Comparison of ENCODE assay signal across 8 cellular contexts in genomic region chr1:161727343-161727924, GRCh38. TPM values are rescaled to one million over a fixed set of nuclear protein-coding genes. Genes with fewer than 3 reads are reported as not detected.
DNase-seq lines count a peak whose midpoint lies in the region; ATAC-seq and TF ChIP-seq lines count a peak whose summit lies in the region.

No MANE protein-coding gene starts in this region.

- TF ChIP-seq CTCF in GM13977 (IDR thresholded peaks at IDR 0.05; ENCODE audit: extremely low read depth, insufficient read depth, missing control alignments): no peak
- no peak for TF ChIP-seq CTCF in MCF 10A (IDR thresholded peaks at IDR 0.05; ENCODE audit: unreplicated experiment)
- TF ChIP-seq CTCF in left lung (IDR thresholded peaks at IDR 0.05): no peak

- peak overlapping the region in 4 of 5 donors; percentile 37 to 71 (median 71) for H3K9ac ChIP-seq in subcutaneous abdominal adipose tissue (ENCODE audit: low read length in 5 of 5)

- H3K9me3 ChIP-seq in left lung (no peaks in the 10 kb centered on the region), subcutaneous abdominal adipose tissue (ENCODE audit: control insufficient read depth in 5 of 5, low read length in 5 of 5) (no peaks in the 10 kb centered on the region)

- no peaks in the 10 kb centered on the region for H3K9me3 Mint-ChIP-seq in MCF 10A (ENCODE audit: unreplicated experiment)

- H3K4me3 ChIP-seq in left lung (peak overlapping the region; percentile 68 to 75), subcutaneous abdominal adipose tissue (ENCODE audit: low read depth in 1 of 5, low read length in 5 of 5) (peak overlapping the region; percentile 19 to 85 (median 83))

- peak overlapping the region; percentile 91 for H3K4me3 Mint-ChIP-seq in MCF 10A (ENCODE audit: unreplicated experiment)

- CTCF ChIA-PET in MCF 10A (lab: Yijun Ruan, JAX): interaction anchor here (0.6 to 8.6 kb wide), 13 partner anchors 9 to 1482 kb away, joined by 3 to 121 read pairs (median 4); partner anchors contain the start of genes DUSP12 and FCRLA

- H3K27me3 ChIP-seq in left lung (peaks cover 3 to 77% of the 10 kb centered on the region in 2 donors), subcutaneous abdominal adipose tissue (ENCODE audit: control insufficient read depth in 5 of 5, insufficient read depth in 4 of 5, low read length in 5 of 5) (peaks cover 0 to 3% (median under 1%) of the 10 kb centered on the region in 5 donors)

- no peaks in the 10 kb centered on the region for H3K27me3 Mint-ChIP-seq in MCF 10A (ENCODE audit: insufficient read depth, unreplicated experiment)

- peak overlapping the region; percentile 92 for H3K27ac Mint-ChIP-seq in MCF 10A (ENCODE audit: low read depth, unreplicated experiment)

- peak; percentile 11 for ATAC-seq in HG02571 (IDR thresholded peaks at IDR 0.05; ENCODE audit: unreplicated experiment)
- peak; percentile 1 for ATAC-seq in left lung
- no peak for ATAC-seq in HG03378 (IDR thresholded peaks at IDR 0.05; ENCODE audit: unreplicated experiment)

- DNase-seq in GM13977 (ENCODE audit: low spot score) (peak; percentile 26), RPMI7951 (ENCODE audit: low read depth) (peak; percentile 85), MCF 10A (ENCODE audit: unreplicated experiment) (peak; percentile 51), left lung (no peak), NCI-H345 (lab: John Stamatoyannopoulos, UW) (no peak)

- intact Hi-C loops in MCF 10A (cut with micrococcal nuclease): no loop called here
- intact Hi-C loops in left lung (cut with DNase I): no loop called here

- in situ Hi-C loops in GM13977 (cut with MboI; ENCODE audit: low pct_unique_long_range_greater_than_20kb, low sequenced_read_pairs, unreplicated experiment): loop anchor here (25.0 kb wide), 1 partner anchor 90 kb away; the partner anchor contains the start of gene FCGR3B

- H3K27ac ChIP-seq in left lung: peak overlapping the region; percentile 79 to 85
- H3K27ac ChIP-seq in subcutaneous abdominal adipose tissue (ENCODE audit: low read depth, low read length): peak overlapping the region; percentile 67

- H3K36me3 ChIP-seq in left lung (no peaks in the 10 kb centered on the region), subcutaneous abdominal adipose tissue (ENCODE audit: control insufficient read depth in 5 of 5, insufficient read depth in 5 of 5, low read length in 5 of 5) (no peaks in the 10 kb centered on the region)

- peaks cover 32% of the 10 kb centered on the region for H3K4me1 Mint-ChIP-seq in MCF 10A (ENCODE audit: insufficient read depth, unreplicated experiment)

- POLR2A ChIA-PET in MCF 10A (lab: Yijun Ruan, JAX): interaction anchor here (0.6 to 5.9 kb wide), 17 partner anchors 10 to 645 kb away, joined by 3 to 119 read pairs (median 13); partner anchors contain the start of genes ATF6, DUSP12, FCRLA and HSPA6

- H3K36me3 Mint-ChIP-seq in MCF 10A (ENCODE audit: insufficient read depth, unreplicated experiment): no peaks in the 10 kb centered on the region

- H3K4me1 ChIP-seq in left lung: peaks cover 0 to 26% of the 10 kb centered on the region in 2 donors
- H3K4me1 ChIP-seq in subcutaneous abdominal adipose tissue (ENCODE audit: control insufficient read depth in 5 of 5, insufficient read depth in 5 of 5, low read length in 5 of 5): peaks cover 2 to 23% (median 21%) of the 10 kb centered on the region in 5 donors

- TSS peak; percentile 86 for BruUV-seq in MCF 10A (replicated peaks; lab: Mats Ljungman, UMichigan)

RNA-seq across cellular contexts. Expression of gene FCRLB, which starts 6.1 kb away (rescaled TPM):
- 2.2 and 2.4 TPM in 2 replicates for total RNA-seq in RPMI7951 (2014; rRNA removed; shearing (Covaris generic))
- total RNA-seq in MCF 10A (2022) (1.1 and 1.3 TPM in 2 replicates), left lung (1 to 10 TPM in 1 of 2 donors, under 1 TPM in 1; 0.70 to 1.1 TPM)

RNA-seq across cellular contexts. Expression of gene FCRLA, which starts 20.4 kb away (rescaled TPM):
- total RNA-seq in RPMI7951 (2014; rRNA removed; shearing (Covaris generic)): 11.2 and 16.7 TPM in 2 replicates
- 0.30 and 0.47 TPM in 2 replicates for total RNA-seq in MCF 10A (2022)
- total RNA-seq in left lung: under 1 TPM in 1 of 2 donors, not detected in 1; 0.34 TPM

RNA-seq across cellular contexts. Expression of gene DUSP12, which starts 22.2 kb away (rescaled TPM):
- total RNA-seq in RPMI7951 (2014; rRNA removed; shearing (Covaris generic)): 45.9 and 55.0 TPM in 2 replicates
- total RNA-seq in MCF 10A (2022) (57.0 and 65.0 TPM in 2 replicates), left lung (10 to 100 TPM; 13.6 to 18.9 TPM)

RNA-seq across cellular contexts. Expression of gene ATF6, which starts 38.7 kb away (rescaled TPM):
- 17.2 and 19.9 TPM in 2 replicates for total RNA-seq in RPMI7951 (2014; rRNA removed; shearing (Covaris generic))
- total RNA-seq in MCF 10A (2022): 56.3 and 71.8 TPM in 2 replicates
- 10 to 100 TPM; 27.3 to 32.2 TPM for total RNA-seq in left lung

Comparison
In these comparisons a context has a peak if more than half of its experiments do, and no peak if none do; other contexts are left out.
1. DNase-seq: peak in GM13977 (single experiment), RPMI7951 (single experiment) and MCF 10A (single experiment); none in left lung (0 of 2) and NCI-H345 (single experiment).